In the genomic region with DNA sequence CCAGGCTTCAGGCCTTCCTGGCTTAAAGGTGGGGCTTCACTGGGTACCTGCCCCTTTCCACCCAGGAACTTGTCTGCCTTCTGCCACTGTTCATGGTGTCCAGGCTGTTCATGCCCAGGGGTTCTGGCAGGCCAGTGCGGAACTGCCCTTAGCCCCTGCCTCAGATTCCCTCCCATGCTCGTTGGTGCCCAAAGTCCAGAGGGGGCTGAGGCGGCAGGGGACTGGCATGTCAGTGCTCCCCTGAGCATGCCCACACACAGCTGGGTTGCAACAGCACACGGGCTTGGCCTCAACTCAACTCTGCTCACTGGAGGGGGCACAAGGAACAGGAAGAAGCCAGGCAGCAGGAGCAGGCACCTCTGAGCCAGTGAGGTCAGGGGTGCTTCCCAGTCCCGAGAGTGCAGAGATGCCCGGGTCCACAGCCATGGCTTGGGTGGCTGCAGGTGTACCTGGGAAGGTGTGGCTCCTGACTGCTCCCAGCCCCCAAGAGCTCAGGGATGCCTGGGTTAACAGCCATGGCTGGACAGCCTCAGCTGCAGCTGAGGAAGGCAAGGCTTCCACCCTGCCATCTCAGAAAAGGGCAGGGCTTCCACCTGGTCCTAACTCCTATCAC, we compare ENCODE assay signal across 19 cellular contexts.
"Had no signal": no experiment of that assay in that cellular context is flagged by ENCODE, and none has a peak within 500 bp of the region (broad histone marks: within the 10 kb centered on the region; RNA-seq: fewer than 3 reads in every experiment).

No MANE protein-coding gene starts in this region.

- H3K4me3 Mint-ChIP-seq: natural killer cell; neural crest cell; stimulated activated naive B cell treated with anti-CD40 and anti-IgM and Interleukin-4, amounts not matched to agents 10 μg/mL and 1 μg/mL and 100 μg/mL, for 72 hours had no signal

- H3K9me3 Mint-ChIP-seq: neural crest cell had no signal

- H3K4me2 ChIP-seq: smooth muscle cell had no signal

- H3K27me3 Mint-ChIP-seq: progenitor cell of endocrine pancreas; stimulated activated naive B cell treated with anti-CD40 and anti-IgM and Interleukin-4, amounts not matched to agents 10 μg/mL and 1 μg/mL and 100 μg/mL, for 72 hours had no signal

- H3K9me3 ChIP-seq: ovary had no signal

- H3K27me3 ChIP-seq: dorsolateral prefrontal cortex, heart left ventricle, ovary had no signal

- ATAC-seq: heart left ventricle, natural killer cell had no signal

- H3K4me1 Mint-ChIP-seq: natural killer cell; neural crest cell; stimulated activated naive B cell treated with anti-CD40 and anti-IgM and Interleukin-4, amounts not matched to agents 10 μg/mL and 1 μg/mL and 100 μg/mL, for 72 hours had no signal

- H3K4me3 ChIP-seq: dorsolateral prefrontal cortex, heart left ventricle, ovary, smooth muscle cell had no signal

- H3K4me1 ChIP-seq: heart left ventricle had no signal

- H3K27ac ChIP-seq: dorsolateral prefrontal cortex, heart left ventricle, ovary had no signal

- H3K27ac Mint-ChIP-seq: natural killer cell; progenitor cell of endocrine pancreas; stimulated activated naive B cell treated with anti-CD40 and anti-IgM and Interleukin-4, amounts not matched to agents 10 μg/mL and 1 μg/mL and 100 μg/mL, for 72 hours had no signal

- H3K36me3 Mint-ChIP-seq: stimulated activated naive B cell treated with anti-CD40 and anti-IgM and Interleukin-4, amounts not matched to agents 10 μg/mL and 1 μg/mL and 100 μg/mL, for 72 hours had no signal

- H3K36me3 ChIP-seq: heart left ventricle, ovary had no signal

- DNase-seq: central memory CD4-positive, alpha-beta T cell; cortex of kidney; dorsolateral prefrontal cortex; effector CD8-positive, alpha-beta T cell; foreskin melanocyte; hippocampal formation; kidney glomerular epithelial cell; mammary epithelial cell; natural killer cell; nucleus accumbens; ovary; stimulated activated CD4-positive, alpha-beta T cell treated with anti-CD3 and anti-CD28 coated beads, Interleukin-4, amount 100 ng/mL, for 1 hour; stimulated activated CD8-positive, alpha-beta memory T cell treated with anti-CD3 and anti-CD28 coated beads, Interleukin-4, amount 100 ng/mL, for 48 hours; stimulated activated naive B cell treated with anti-CD40 and anti-IgM and Interleukin-4, amounts not matched to agents 10 μg/mL and 1 μg/mL and 100 μg/mL, for 72 hours; trophoblast cell had no signal
